11 cellular contexts compared by ENCODE assay signal in the genomic region with DNA sequence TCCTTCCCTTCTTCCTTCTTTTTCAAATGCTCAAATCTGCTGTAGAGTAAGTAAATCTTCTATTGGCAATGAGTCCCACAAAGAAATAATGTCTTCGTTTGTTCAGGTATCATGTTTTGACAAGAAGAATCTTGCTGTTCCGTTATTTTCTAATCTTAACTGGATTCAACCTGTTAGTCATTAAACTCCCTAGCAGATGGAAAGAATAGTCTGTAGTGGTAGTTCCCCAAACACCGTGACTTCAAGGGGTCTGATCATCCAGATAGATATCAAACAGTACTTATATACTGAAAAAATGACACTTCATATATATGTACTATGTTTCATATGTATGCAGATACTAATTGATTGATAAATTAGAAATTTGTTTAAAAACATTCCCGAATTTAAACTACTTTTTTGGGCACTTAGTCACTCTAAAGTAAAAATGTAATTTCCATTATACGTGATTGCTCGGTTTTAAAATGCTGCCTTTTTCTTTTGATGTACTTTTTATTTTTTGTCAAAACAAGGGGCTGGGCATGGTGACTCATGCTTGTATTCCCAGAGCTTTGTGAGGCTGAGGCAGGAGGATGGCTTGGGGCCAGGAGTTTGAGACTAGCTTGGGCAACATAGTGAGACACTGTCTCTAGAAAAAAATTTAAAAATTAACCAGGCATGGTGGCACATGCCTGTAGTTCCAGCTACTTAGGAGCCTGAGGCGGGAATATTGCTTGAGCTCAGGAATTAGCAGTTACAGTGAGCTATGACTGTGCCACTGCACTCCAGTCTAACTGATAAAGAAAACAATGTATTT.
DNase-seq lines count a peak whose midpoint lies in the region; ATAC-seq, FAIRE-seq and TF ChIP-seq lines count a peak whose summit lies in the region.
"Had no signal": no experiment of that assay in that cellular context is flagged by ENCODE, and none has a peak within 500 bp of the region (broad histone marks: within the 10 kb centered on the region; RNA-seq: fewer than 3 reads in every experiment).

No MANE protein-coding gene starts in this region.

- no peaks in the 10 kb centered on the region for H3K9me3 ChIP-seq in HEK293 (ENCODE audit: control insufficient read depth, insufficient read depth, low read depth, low read length)
- no peaks in the 10 kb centered on the region for H3K9me3 ChIP-seq in heart right ventricle
- H3K9me3 ChIP-seq in small intestine (ENCODE audit: control insufficient read depth, low read depth) = no peaks in the 10 kb centered on the region

- intact Hi-C loops in heart right ventricle (cut with DNase I) = no loop called here

- H3K4me1 Mint-ChIP-seq in natural killer cell treated with Interleukin-12 subunit alpha and Interleukin-12 subunit beta and Interleukin-15 and Interleukin-18, amount 100 ng/mL, for 72 hours (ENCODE audit: low read depth in 2 of 2) = peaks cover 29 to 30% of the 10 kb centered on the region in 2 donors
- H3K4me1 Mint-ChIP-seq: memory B cell had no signal

- H3K36me3 Mint-ChIP-seq in natural killer cell treated with Interleukin-12 subunit alpha and Interleukin-12 subunit beta and Interleukin-15 and Interleukin-18, amount 100 ng/mL, for 72 hours = no peaks in the 10 kb centered on the region
- H3K36me3 Mint-ChIP-seq: memory B cell had no signal

- H3K27ac Mint-ChIP-seq in natural killer cell treated with Interleukin-12 subunit alpha and Interleukin-12 subunit beta and Interleukin-15 and Interleukin-18, amount 100 ng/mL, for 72 hours = no peak overlapping the region
- H3K27ac Mint-ChIP-seq: memory B cell had no signal

- peaks cover 4% of the 10 kb centered on the region for H3K9me3 Mint-ChIP-seq in natural killer cell treated with Interleukin-12 subunit alpha and Interleukin-12 subunit beta and Interleukin-15 and Interleukin-18, amount 100 ng/mL, for 72 hours
- H3K9me3 Mint-ChIP-seq: memory B cell had no signal

- TF ChIP-seq CTCF in HEK293 (tag by site-specific recombination; IDR thresholded peaks at IDR 0.05) (no peak), heart right ventricle (IDR thresholded peaks at IDR 0.05) (no peak)

- DNase-seq in heart right ventricle = peak; percentile 29 to 47
- DNase-seq in small intestine = peak; percentile 66
- DNase-seq in NCI-H187 treated with DMSO at 0.1 percent for 48 hours (lab: John Stamatoyannopoulos, UW) = no peak
- no peak for DNase-seq in natural killer cell treated with Interleukin-12 subunit alpha and Interleukin-12 subunit beta and Interleukin-15 and Interleukin-18, amount 100 ng/mL, for 72 hours (ENCODE audit: low spot score)
- DNase-seq in erythroblast (lab: John Stamatoyannopoulos, UW) = no peak
- DNase-seq: NCI-H187 had no signal

- H3K27me3 ChIP-seq in heart right ventricle = no peaks in the 10 kb centered on the region
- H3K27me3 ChIP-seq in small intestine (ENCODE audit: control insufficient read depth in 2 of 2, insufficient read depth in 2 of 2, low read length in 2 of 2) = no peaks in the 10 kb centered on the region

- H3K36me3 ChIP-seq in HEK293 (ENCODE audit: control insufficient read depth in 2 of 2, insufficient read depth in 1 of 2, low read length in 2 of 2) = no peaks in the 10 kb centered on the region
- no peaks in the 10 kb centered on the region for H3K36me3 ChIP-seq in heart right ventricle
- H3K36me3 ChIP-seq in small intestine (ENCODE audit: control insufficient read depth in 2 of 2, insufficient read depth in 2 of 2, low read length in 2 of 2) = no peaks in the 10 kb centered on the region

- no peak overlapping the region for H3K4me3 ChIP-seq in HEK293 (ENCODE audit: low read depth, low read length)
- H3K4me3 ChIP-seq in heart right ventricle = no peak overlapping the region
- no peak overlapping the region for H3K4me3 ChIP-seq in small intestine (ENCODE audit: low read depth in 1 of 2, low read length in 2 of 2)

- peaks cover 17% of the 10 kb centered on the region for H3K4me1 ChIP-seq in HEK293 (ENCODE audit: control insufficient read depth, insufficient read depth, low read length)
- H3K4me1 ChIP-seq in heart right ventricle = peaks cover 0 to 50% (median 0%) of the 10 kb centered on the region in 9 donors
- peaks cover 3 to 4% of the 10 kb centered on the region in 2 donors for H3K4me1 ChIP-seq in small intestine (ENCODE audit: control insufficient read depth in 2 of 2, insufficient read depth in 1 of 2, low read depth in 1 of 2, low read length in 1 of 2)

- no peaks in the 10 kb centered on the region for H3K27me3 Mint-ChIP-seq in natural killer cell treated with Interleukin-12 subunit alpha and Interleukin-12 subunit beta and Interleukin-15 and Interleukin-18, amount 100 ng/mL, for 72 hours
- H3K27me3 Mint-ChIP-seq: memory B cell had no signal

- no peak for TF ChIP-seq POLR2A in erythroblast (IDR thresholded peaks at IDR 0.05; ENCODE audit: low read length)

- ATAC-seq in heart right ventricle (peak in 3 of 8 donors; percentile 29 to 44 (median 31)), GM19467 (IDR thresholded peaks at IDR 0.05; ENCODE audit: unreplicated experiment) (no peak)
- ATAC-seq in natural killer cell treated with Interleukin-12 subunit alpha and Interleukin-12 subunit beta and Interleukin-15 and Interleukin-18, amount 100 ng/mL, for 72 hours = no peak

- 69 to 70% methylated on average over 7 of the region's 7 CpGs for WGBS in heart right ventricle, 2 donors
- WGBS in small intestine, 3 donors = 44 to 67% (median 59%) methylated on average over 7 of the region's 7 CpGs

- H3K27ac ChIP-seq in HEK293 (ENCODE audit: extremely low read depth, low read depth, low read length) = no peak overlapping the region
- H3K27ac ChIP-seq in heart right ventricle = peak overlapping the region in 1 of 10 donors; percentile 60
- H3K27ac ChIP-seq in small intestine (ENCODE audit: low read depth in 1 of 2, low read length in 1 of 2) = no peak overlapping the region
- H3K27ac ChIP-seq: VCaP had no signal

- POLR2A ChIA-PET in HEK293 (lab: Yijun Ruan, JAX) = no interaction called here

- no peak overlapping the region for H3K4me3 Mint-ChIP-seq in natural killer cell treated with Interleukin-12 subunit alpha and Interleukin-12 subunit beta and Interleukin-15 and Interleukin-18, amount 100 ng/mL, for 72 hours
- H3K4me3 Mint-ChIP-seq: memory B cell had no signal

- FAIRE-seq in TTC549 (lab: Jason Lieb, UNC) (peak; percentile 32), small intestine (lab: Jason Lieb, UNC) (no peak)

- CTCF ChIA-PET in HEK293 (lab: Yijun Ruan, JAX) = no interaction called here

TF ChIP-seq in HEK293, 187 proteins besides CTCF, POLR2A, EP300 and RAD21:
- TF ChIP-seq FEZF1 (tag by site-specific recombination; IDR thresholded peaks at IDR 0.05) = 0 out of 2 replicates have a peak, but pooled peaks have one; percentile 17
- TF ChIP-seq SP7 (tag by site-specific recombination; IDR thresholded peaks at IDR 0.05) = no peak
TF ChIP-seq in HEK293: peak in this region for 1.

Comparison
In these comparisons a context has a peak if more than half of its experiments do, and no peak if none do; other contexts are left out.
1. DNase-seq: peak in heart right ventricle (2 of 2) and small intestine (single experiment); none in NCI-H187 treated with DMSO at 0.1 percent for 48 hours (single experiment), natural killer cell treated with Interleukin-12 subunit alpha and Interleukin-12 subunit beta and Interleukin-15 and Interleukin-18, amount 100 ng/mL, for 72 hours (single experiment) and erythroblast (0 of 2).